24 cellular contexts compared by ENCODE assay signal in genomic region chr18:69648486-69648885, GRCh38.
DNase-seq lines count a peak whose midpoint lies in the region; ATAC-seq and TF ChIP-seq lines count a peak whose summit lies in the region.
"Had no signal": no experiment of that assay in that cellular context is flagged by ENCODE, and none has a peak within 500 bp of the region (broad histone marks: within the 10 kb centered on the region; RNA-seq: fewer than 3 reads in every experiment).

No MANE protein-coding gene starts in this region.

- WGBS in esophagus squamous epithelium, 2 donors: 57 to 63% methylated on average over 3 of the region's 3 CpGs

- H3K4me3 ChIP-seq in esophagus squamous epithelium (no peak overlapping the region), neural progenitor cell (no peak overlapping the region)
- H3K4me3 ChIP-seq: colonic mucosa, smooth muscle cell, thoracic aorta had no signal

- intact Hi-C loops in esophagus squamous epithelium (cut with DNase I): no loop called here

- H3K27me3 Mint-ChIP-seq in neural progenitor cell (ENCODE audit: insufficient read depth, low read depth): peaks cover 2% of the 10 kb centered on the region

- no peak for ATAC-seq in HG03469 (IDR thresholded peaks at IDR 0.05; ENCODE audit: unreplicated experiment)
- ATAC-seq: activated CD8-positive, alpha-beta T cell treated with anti-CD3 and anti-CD28 coated beads, Interleukin-2, amount 10 ng/mL, durations not matched to agents 7 days and 5 days; left lobe of liver had no signal

- H3K27me3 ChIP-seq in esophagus squamous epithelium (no peaks in the 10 kb centered on the region), neural progenitor cell (no peaks in the 10 kb centered on the region)
- H3K27me3 ChIP-seq: colonic mucosa had no signal

- no peaks in the 10 kb centered on the region for H3K36me3 Mint-ChIP-seq in neural progenitor cell
- H3K36me3 Mint-ChIP-seq: CD8-positive, alpha-beta memory T cell; naive B cell had no signal

- H3K4me2 ChIP-seq in neural progenitor cell: no peak overlapping the region
- H3K4me2 ChIP-seq: smooth muscle cell had no signal

- no peaks in the 10 kb centered on the region for H4K20me1 ChIP-seq in neural progenitor cell (ENCODE audit: low read depth)

- H3K36me3 ChIP-seq in esophagus squamous epithelium: no peaks in the 10 kb centered on the region
- no peaks in the 10 kb centered on the region for H3K36me3 ChIP-seq in neural progenitor cell
- H3K36me3 ChIP-seq: colonic mucosa, thoracic aorta had no signal

- no peaks in the 10 kb centered on the region for H3F3A ChIP-seq in neural progenitor cell (ENCODE audit: low read depth)

- H3K9me3 ChIP-seq in esophagus squamous epithelium: no peaks in the 10 kb centered on the region
- no peaks in the 10 kb centered on the region for H3K9me3 ChIP-seq in neural progenitor cell (ENCODE audit: low read depth)
- H3K9me3 ChIP-seq: colonic mucosa, thoracic aorta had no signal

- no peak overlapping the region for H2AFZ ChIP-seq in neural progenitor cell (replicated peaks)

- H3K9ac ChIP-seq in neural progenitor cell: no peak overlapping the region

- H3K27ac ChIP-seq in esophagus squamous epithelium (no peak overlapping the region), neural progenitor cell (no peak overlapping the region)
- H3K27ac ChIP-seq: colonic mucosa, thoracic aorta had no signal

- H3K4me1 ChIP-seq in esophagus squamous epithelium (no peaks in the 10 kb centered on the region), neural progenitor cell (no peaks in the 10 kb centered on the region)
- H3K4me1 ChIP-seq: colonic mucosa had no signal

- no peaks in the 10 kb centered on the region for H3K4me1 Mint-ChIP-seq in neural progenitor cell
- H3K4me1 Mint-ChIP-seq: CD8-positive, alpha-beta memory T cell; naive B cell had no signal

- no peak overlapping the region for H3K4me3 Mint-ChIP-seq in neural progenitor cell
- H3K4me3 Mint-ChIP-seq: activated CD8-positive, alpha-beta T cell treated with anti-CD3 and anti-CD28 coated beads, Interleukin-2, amount 10 ng/mL, durations not matched to agents 7 days and 5 days; CD8-positive, alpha-beta memory T cell; naive B cell had no signal

- H3K79me2 ChIP-seq in neural progenitor cell (ENCODE audit: low read depth): no peaks in the 10 kb centered on the region

- TF ChIP-seq CTCF in esophagus squamous epithelium (IDR thresholded peaks at IDR 0.05) (no peak), neural progenitor cell (IDR thresholded peaks at IDR 0.05) (no peak)

- H3K9me3 Mint-ChIP-seq in neural progenitor cell: no peaks in the 10 kb centered on the region
- H3K9me3 Mint-ChIP-seq: CD8-positive, alpha-beta memory T cell had no signal

- DNase-seq in DMS79 treated with DMSO at 0.1 percent for 48 hours (lab: John Stamatoyannopoulos, UW) (peak; percentile 63), NCI-H1417 treated with DMSO at 0.1 percent for 48 hours (lab: John Stamatoyannopoulos, UW) (peak; percentile 59), NCI-H748 treated with DMSO at 0.1 percent for 48 hours (lab: John Stamatoyannopoulos, UW) (peak; percentile 75), iris pigment epithelial cell (ENCODE audit: low read depth) (peak; percentile 1), esophagus squamous epithelium (lab: John Stamatoyannopoulos, UW) (no peak), neural progenitor cell (ENCODE audit: low spot score) (no peak)
- DNase-seq: activated CD4-positive, CD25-positive, alpha-beta regulatory T cell treated with anti-CD3 and anti-CD28 coated beads, Interleukin-2, amount 50 U/mL, for 72 hours; activated CD8-positive, alpha-beta T cell treated with anti-CD3 and anti-CD28 coated beads, Interleukin-2, amount 10 ng/mL, durations not matched to agents 7 days and 5 days; activated gamma-delta T cell treated with Interleukin-2 at 50 U/mL for 16 hours; CD8-positive, alpha-beta memory T cell; colonic mucosa; glutamatergic neuron; KG1; mesendoderm; MV-4-11; naive B cell; NCI-H446; Right ventricle myocardium superior; stimulated activated CD4-positive, alpha-beta T cell treated with anti-CD3 and anti-CD28 coated beads, Interleukin-2, amount 100 ng/mL, for 48 hours; stimulated activated naive CD4-positive, alpha-beta T cell had no signal

- H3K27ac Mint-ChIP-seq in neural progenitor cell: no peak overlapping the region
- H3K27ac Mint-ChIP-seq: activated CD8-positive, alpha-beta T cell treated with anti-CD3 and anti-CD28 coated beads, Interleukin-2, amount 10 ng/mL, durations not matched to agents 7 days and 5 days; CD8-positive, alpha-beta memory T cell; naive B cell had no signal

- TF ChIP-seq POLR2A in esophagus squamous epithelium (IDR thresholded peaks at IDR 0.05): no peak

Comparison
In these comparisons a context has a peak if more than half of its experiments do, and no peak if none do; other contexts are left out.
1. DNase-seq: peak in DMS79 treated with DMSO at 0.1 percent for 48 hours (single experiment), NCI-H1417 treated with DMSO at 0.1 percent for 48 hours (single experiment), NCI-H748 treated with DMSO at 0.1 percent for 48 hours (single experiment) and iris pigment epithelial cell (single experiment); none in esophagus squamous epithelium (single experiment) and neural progenitor cell (single experiment).